18 cellular contexts compared by ENCODE assay signal in the genomic region with DNA sequence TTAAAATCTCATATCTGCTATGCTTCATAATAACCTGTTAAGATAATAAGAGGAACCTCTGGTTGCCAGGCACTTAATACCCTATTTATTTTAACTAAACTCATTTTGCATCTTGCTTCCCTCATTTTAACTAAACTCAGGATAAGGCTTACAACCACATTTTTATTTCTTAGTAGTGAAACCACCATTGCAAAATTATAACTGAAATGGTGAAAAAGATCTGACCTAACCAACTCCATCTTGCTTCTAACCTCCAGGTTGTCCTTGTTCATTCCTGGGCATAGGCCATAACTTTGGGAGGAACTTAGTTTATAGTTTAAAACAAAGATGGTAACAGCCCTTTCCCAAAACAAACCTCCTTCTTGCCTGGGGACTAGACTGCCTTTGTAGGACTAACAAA. TPM values are rescaled to one million over a fixed set of nuclear protein-coding genes. Genes with fewer than 3 reads are reported as not detected.
A peak's percentile ranks its signal among the peaks of the same experiment; 100 is the strongest.
DNase-seq lines count a peak whose midpoint lies in the region; ATAC-seq and TF ChIP-seq lines count a peak whose summit lies in the region.
"Had no signal": no experiment of that assay in that cellular context is flagged by ENCODE, and none has a peak within 500 bp of the region (broad histone marks: within the 10 kb centered on the region; RNA-seq: fewer than 3 reads in every experiment).

No MANE protein-coding gene starts in this region.

- H4K20me1 ChIP-seq in PC-9 (ENCODE audit: insufficient read depth) (peaks cover 10% of the 10 kb centered on the region), SK-N-SH (ENCODE audit: insufficient read depth) (peaks cover 77% of the 10 kb centered on the region)

- H3K79me2 ChIP-seq in PC-9 (ENCODE audit: low read depth) = peaks cover 99% of the 10 kb centered on the region
- peaks cover 99% of the 10 kb centered on the region for H3K79me2 ChIP-seq in SK-N-SH (ENCODE audit: insufficient read depth)

- no peaks in the 10 kb centered on the region for H3K9me3 ChIP-seq in CD4-positive, CD25-positive, alpha-beta regulatory T cell (ENCODE audit: control insufficient read depth in 2 of 2, low read length in 2 of 2)
- H3K9me3 ChIP-seq in PC-9 (ENCODE audit: insufficient read depth, low read depth) (0 out of 2 replicates have a peak, but pooled peaks cover 4% of the 10 kb centered on the region), SK-N-SH (no peaks in the 10 kb centered on the region)
- no peaks in the 10 kb centered on the region for H3K9me3 ChIP-seq in naive thymus-derived CD4-positive, alpha-beta T cell (ENCODE audit: control insufficient read depth in 2 of 3, low read length in 3 of 3)
- H3K9me3 ChIP-seq: SJSA1 had no signal

- ATAC-seq in CD4-positive, CD25-positive, alpha-beta regulatory T cell (ENCODE audit: low read depth in 2 of 2) = no peak
- no peak for ATAC-seq in naive thymus-derived CD4-positive, alpha-beta T cell
- ATAC-seq in activated T-cell treated with anti-CD3 and anti-CD28 coated beads, Interleukin-2, amount 50 U/mL, for 72 hours (replicated peaks in 1 of 2) = no peak
- ATAC-seq: Panc1 had no signal

- peak overlapping the region in 1 of 4 donors; percentile 38 for H3K4me3 Mint-ChIP-seq in CD4-positive, CD25-positive, alpha-beta regulatory T cell
- peak overlapping the region; percentile 24 for H3K4me3 Mint-ChIP-seq in Calu3 (ENCODE audit: low read depth, unreplicated experiment)
- peak overlapping the region in 4 of 10 donors; percentile 20 to 53 (median 39) for H3K4me3 Mint-ChIP-seq in naive thymus-derived CD4-positive, alpha-beta T cell
- H3K4me3 Mint-ChIP-seq in activated T-cell treated with anti-CD3 and anti-CD28 coated beads, Interleukin-2, amount 50 U/mL, for 72 hours = peak overlapping the region in 1 of 2 donors; percentile 46
- H3K4me3 Mint-ChIP-seq: HFFc6 had no signal

- BruUV-seq in Calu3 (replicated peaks; lab: Mats Ljungman, UMichigan) (no TSS peak), PC-9 (replicated peaks; lab: Mats Ljungman, UMichigan) (no TSS peak)

- no peaks in the 10 kb centered on the region for H3K9me3 Mint-ChIP-seq in CD4-positive, CD25-positive, alpha-beta regulatory T cell
- H3K9me3 Mint-ChIP-seq in Calu3 (ENCODE audit: low read depth, unreplicated experiment) = peaks cover 4% of the 10 kb centered on the region
- peaks cover 0 to 3% (median 0%) of the 10 kb centered on the region in 11 donors for H3K9me3 Mint-ChIP-seq in naive thymus-derived CD4-positive, alpha-beta T cell
- no peaks in the 10 kb centered on the region for H3K9me3 Mint-ChIP-seq in activated T-cell treated with anti-CD3 and anti-CD28 coated beads, Interleukin-2, amount 50 U/mL, for 72 hours
- H3K9me3 Mint-ChIP-seq: HFFc6 had no signal

- no peaks in the 10 kb centered on the region for H3K36me3 ChIP-seq in CD4-positive, CD25-positive, alpha-beta regulatory T cell (ENCODE audit: control insufficient read depth, insufficient read depth, low read length)
- H3K36me3 ChIP-seq in PC-9 (ENCODE audit: low read depth) = peaks cover 25% of the 10 kb centered on the region
- H3K36me3 ChIP-seq in naive thymus-derived CD4-positive, alpha-beta T cell (ENCODE audit: control insufficient read depth in 2 of 3, insufficient read depth in 3 of 3, low read length in 3 of 3) = no peaks in the 10 kb centered on the region
- H3K36me3 ChIP-seq in SK-N-SH (replicated peaks in 1 of 2; ENCODE audit: control insufficient read depth in 1 of 2, insufficient read depth in 2 of 2, low read length in 1 of 2) = peaks cover 15 to 30% of the 10 kb centered on the region in 2 experiments

- TF ChIP-seq CTCF in Calu3 (IDR thresholded peaks at IDR 0.05; ENCODE audit: unreplicated experiment) (no peak), PC-9 (conservative IDR thresholded peaks at IDR 0.05) (no peak), SK-N-SH (IDR thresholded peaks at IDR 0.05) (no peak)

- peaks cover 49 to 74% (median 59%) of the 10 kb centered on the region in 4 donors for H3K4me1 Mint-ChIP-seq in CD4-positive, CD25-positive, alpha-beta regulatory T cell
- peaks cover 62% of the 10 kb centered on the region for H3K4me1 Mint-ChIP-seq in Calu3 (ENCODE audit: low read depth, unreplicated experiment)
- peaks cover 24 to 93% (median 86%) of the 10 kb centered on the region in 7 donors for H3K4me1 Mint-ChIP-seq in naive thymus-derived CD4-positive, alpha-beta T cell
- peaks cover 76% of the 10 kb centered on the region for H3K4me1 Mint-ChIP-seq in activated T-cell treated with anti-CD3 and anti-CD28 coated beads, Interleukin-2, amount 50 U/mL, for 72 hours (ENCODE audit: low read depth)

- POLR2A ChIA-PET in PC-9 (lab: Charles Lee; ENCODE audit: unreplicated experiment) = no interaction called here
- POLR2A ChIA-PET in naive thymus-derived CD4-positive, alpha-beta T cell (lab: Charles Lee) = interaction anchor here (1.1 kb wide), 1 partner anchor 48 kb away, joined by 3 read pairs; no protein-coding TSS in a partner anchor
- POLR2A ChIA-PET in SK-N-SH (lab: Yijun Ruan, JAX) = no interaction called here

- H3K9ac ChIP-seq in SK-N-SH = no peak overlapping the region
- H3K9ac ChIP-seq: BLaER1 treated with 17β-estradiol and CSF1 and Interleukin-3, amounts not matched to agents 10 nM and 100 nM had no signal

- H3K27me3 Mint-ChIP-seq in CD4-positive, CD25-positive, alpha-beta regulatory T cell = no peaks in the 10 kb centered on the region
- no peaks in the 10 kb centered on the region for H3K27me3 Mint-ChIP-seq in Calu3 (ENCODE audit: unreplicated experiment)
- H3K27me3 Mint-ChIP-seq in naive thymus-derived CD4-positive, alpha-beta T cell = no peaks in the 10 kb centered on the region
- no peaks in the 10 kb centered on the region for H3K27me3 Mint-ChIP-seq in activated T-cell treated with anti-CD3 and anti-CD28 coated beads, Interleukin-2, amount 50 U/mL, for 72 hours (ENCODE audit: low read depth)

- CTCF ChIA-PET in Calu3 (lab: Charles Lee) = interaction anchor here (0.6 kb wide), 1 partner anchor 20 kb away, joined by 3 read pairs; no protein-coding TSS in a partner anchor
- CTCF ChIA-PET in PC-9 (lab: Charles Lee) = no interaction called here
- CTCF ChIA-PET in naive thymus-derived CD4-positive, alpha-beta T cell (lab: Charles Lee) = interaction anchor here (1.6 kb wide), 1 partner anchor 22 kb away, joined by 3 read pairs; no protein-coding TSS in a partner anchor
- CTCF ChIA-PET in SK-N-SH (lab: Yijun Ruan, JAX) = interaction anchor here (1.8 to 4.8 kb wide), 2 partner anchors 9 to 23 kb away, joined by 5 to 42 read pairs; no protein-coding TSS in a partner anchor

- no peak for TF ChIP-seq EP300 in SK-N-SH (IDR thresholded peaks at IDR 0.05; ENCODE audit: borderline replicate concordance in 1 of 2, low read depth in 1 of 2, low read length in 1 of 2)

- intact Hi-C loops in Calu3 (cut with micrococcal nuclease; ENCODE audit: unreplicated experiment) (no loop called here), PC-9 (cut with micrococcal nuclease; ENCODE audit: unreplicated experiment) (no loop called here)
- intact Hi-C loops in naive thymus-derived CD4-positive, alpha-beta T cell (cut with micrococcal nuclease) = loop anchor here in 1 of 2 donors (10.0 kb wide), 1 partner anchor 405 kb away; the partner anchor contains the start of gene CPED1

- peaks cover 4% of the 10 kb centered on the region for H3K36me3 Mint-ChIP-seq in CD4-positive, CD25-positive, alpha-beta regulatory T cell
- peaks cover 60% of the 10 kb centered on the region for H3K36me3 Mint-ChIP-seq in Calu3 (ENCODE audit: insufficient read depth, unreplicated experiment)
- peaks cover 0 to 18% (median 10%) of the 10 kb centered on the region in 5 donors for H3K36me3 Mint-ChIP-seq in naive thymus-derived CD4-positive, alpha-beta T cell
- peaks cover 8 to 11% of the 10 kb centered on the region in 2 donors for H3K36me3 Mint-ChIP-seq in activated T-cell treated with anti-CD3 and anti-CD28 coated beads, Interleukin-2, amount 50 U/mL, for 72 hours (ENCODE audit: insufficient read depth in 2 of 2)

- H2AFZ ChIP-seq in PC-9 (no peak overlapping the region), SK-N-SH (ENCODE audit: low read depth) (no peak overlapping the region)

- H3K9me2 ChIP-seq in PC-9 (ENCODE audit: insufficient read depth) (no peaks in the 10 kb centered on the region), SK-N-SH (no peaks in the 10 kb centered on the region)

- TF ChIP-seq RAD21 in SK-N-SH (IDR thresholded peaks at IDR 0.05; ENCODE audit: low read length) = no peak

- H3F3A ChIP-seq in PC-9 (ENCODE audit: insufficient read depth, low read depth) (no peaks in the 10 kb centered on the region; the same call in 1 of the 2 replicates), SK-N-SH (replicated peaks; ENCODE audit: insufficient read depth) (peaks cover 5% of the 10 kb centered on the region)

- no peak for DNase-seq in CD4-positive, CD25-positive, alpha-beta regulatory T cell
- DNase-seq in Calu3 (no peak), PC-9 (no peak), SK-N-SH (no peak), mucosa of gallbladder (ENCODE audit: low spot score) (no peak), putamen (ENCODE audit: low spot score) (no peak)
- DNase-seq in naive thymus-derived CD4-positive, alpha-beta T cell = no peak
- no peak for DNase-seq in activated T-cell treated with anti-CD3 and anti-CD28 coated beads, Interleukin-2, amount 50 U/mL, for 72 hours
- DNase-seq: GF-D8, HFFc6, NCI-H1048, NCI-H1436, NCI-H2029, NCI-H345, NCI-H526 had no signal

- peak overlapping the region in 2 of 3 donors; percentile 48 to 71 for H3K27ac Mint-ChIP-seq in CD4-positive, CD25-positive, alpha-beta regulatory T cell
- H3K27ac Mint-ChIP-seq in Calu3 (ENCODE audit: unreplicated experiment) = peak overlapping the region; percentile 64
- peak overlapping the region in 7 of 9 donors; percentile 21 to 77 (median 43) for H3K27ac Mint-ChIP-seq in naive thymus-derived CD4-positive, alpha-beta T cell
- H3K27ac Mint-ChIP-seq in activated T-cell treated with anti-CD3 and anti-CD28 coated beads, Interleukin-2, amount 50 U/mL, for 72 hours = no peak overlapping the region
- H3K27ac Mint-ChIP-seq: HFFc6 had no signal

- H3K4me1 ChIP-seq in CD4-positive, CD25-positive, alpha-beta regulatory T cell (ENCODE audit: control insufficient read depth, insufficient read depth, low read length, poor library complexity, severe bottlenecking) = peaks cover 17% of the 10 kb centered on the region
- H3K4me1 ChIP-seq in PC-9 (replicated peaks; ENCODE audit: insufficient read depth) (peaks cover 19% of the 10 kb centered on the region), SK-N-SH (ENCODE audit: control insufficient read depth in 1 of 2, insufficient read depth in 2 of 2, low read depth in 1 of 2, low read length in 1 of 2) (peaks cover 6 to 19% of the 10 kb centered on the region in 2 experiments; a peak in 3 of 4 replicates)
- H3K4me1 ChIP-seq in naive thymus-derived CD4-positive, alpha-beta T cell (ENCODE audit: control insufficient read depth in 2 of 2, insufficient read depth in 2 of 2, low read length in 2 of 2) = peaks cover 6 to 22% of the 10 kb centered on the region in 2 donors

- H3K4me2 ChIP-seq in PC-9 = 0 out of 2 replicates have a peak overlapping the region, but pooled peaks have one; percentile 5
- no peak overlapping the region for H3K4me2 ChIP-seq in SK-N-SH

- H3K27ac ChIP-seq in CD4-positive, CD25-positive, alpha-beta regulatory T cell (ENCODE audit: insufficient read depth, low read length, poor library complexity, severe bottlenecking) = no peak overlapping the region
- H3K27ac ChIP-seq in PC-9 (no peak overlapping the region), SK-N-SH (ENCODE audit: low read depth in 2 of 2, low read length in 1 of 2) (no peak overlapping the region)
- H3K27ac ChIP-seq in naive thymus-derived CD4-positive, alpha-beta T cell (ENCODE audit: low read depth, low read length) = no peak overlapping the region
- H3K27ac ChIP-seq: BLaER1 treated with 17β-estradiol and CSF1 and Interleukin-3, amounts not matched to agents 10 nM and 100 nM; SJSA1 had no signal

- H3K4me3 ChIP-seq in CD4-positive, CD25-positive, alpha-beta regulatory T cell (ENCODE audit: low read depth, low read length) = no peak overlapping the region
- H3K4me3 ChIP-seq in PC-9 (no peak overlapping the region), SK-N-SH (ENCODE audit: low read depth in 2 of 2, low read length in 1 of 2) (no peak overlapping the region)
- H3K4me3 ChIP-seq in naive thymus-derived CD4-positive, alpha-beta T cell (ENCODE audit: low read length) = no peak overlapping the region
- H3K4me3 ChIP-seq: BLaER1 treated with 17β-estradiol and CSF1 and Interleukin-3, amounts not matched to agents 10 nM and 100 nM; SJSA1 had no signal

- no peaks in the 10 kb centered on the region for H3K27me3 ChIP-seq in CD4-positive, CD25-positive, alpha-beta regulatory T cell (ENCODE audit: control insufficient read depth, insufficient read depth, low read length)
- H3K27me3 ChIP-seq in PC-9 (ENCODE audit: insufficient read depth, low read depth) (no peaks in the 10 kb centered on the region), SK-N-SH (ENCODE audit: insufficient read depth) (no peaks in the 10 kb centered on the region)
- H3K27me3 ChIP-seq in naive thymus-derived CD4-positive, alpha-beta T cell (ENCODE audit: control insufficient read depth in 2 of 2, insufficient read depth in 2 of 2, low read length in 2 of 2) = no peaks in the 10 kb centered on the region
- H3K27me3 ChIP-seq: BLaER1 treated with 17β-estradiol and CSF1 and Interleukin-3, amounts not matched to agents 10 nM and 100 nM; SJSA1 had no signal

RNA-seq across cellular contexts. Expression of gene FAM3C, which starts 6.0 kb away (rescaled TPM):
- total RNA-seq in CD4-positive, CD25-positive, alpha-beta regulatory T cell = 13.1 TPM
- polyA plus RNA-seq in CD4-positive, CD25-positive, alpha-beta regulatory T cell = 1 to 10 TPM; 4.0 to 6.6 (median 5.1) TPM
- 178 and 206 TPM in 2 replicates for total RNA-seq in Calu3 (2022)
- total RNA-seq in PC-9 (2021) = 117 and 134 TPM in 2 replicates
- 10 to 100 TPM; 11.1 to 28.4 (median 21.0) TPM for total RNA-seq in naive thymus-derived CD4-positive, alpha-beta T cell
- 10 to 100 TPM in 1 of 2 donors, 1 to 10 TPM in 1; 9.6 to 10.3 TPM for polyA plus RNA-seq in naive thymus-derived CD4-positive, alpha-beta T cell
- polyA plus RNA-seq in SK-N-SH (2012; rRNA removed) = 80.0 and 111 TPM in 2 replicates
- 150 and 225 TPM in 2 replicates for polyA plus RNA-seq in SK-N-SH (2012; cell fraction: cytosol; rRNA removed)
- polyA plus RNA-seq in SK-N-SH (2012; cell fraction: nucleus; rRNA removed) = 26.5 and 70.6 TPM in 2 replicates
- 10 to 100 TPM; 22.2 to 27.1 TPM for total RNA-seq in activated T-cell treated with anti-CD3 and anti-CD28 coated beads, Interleukin-2, amount 50 U/mL, for 72 hours
- 64.8 TPM for total RNA-seq in mucosa of gallbladder
